Comparison of ENCODE assay signal across 8 cellular contexts in the genomic region with DNA sequence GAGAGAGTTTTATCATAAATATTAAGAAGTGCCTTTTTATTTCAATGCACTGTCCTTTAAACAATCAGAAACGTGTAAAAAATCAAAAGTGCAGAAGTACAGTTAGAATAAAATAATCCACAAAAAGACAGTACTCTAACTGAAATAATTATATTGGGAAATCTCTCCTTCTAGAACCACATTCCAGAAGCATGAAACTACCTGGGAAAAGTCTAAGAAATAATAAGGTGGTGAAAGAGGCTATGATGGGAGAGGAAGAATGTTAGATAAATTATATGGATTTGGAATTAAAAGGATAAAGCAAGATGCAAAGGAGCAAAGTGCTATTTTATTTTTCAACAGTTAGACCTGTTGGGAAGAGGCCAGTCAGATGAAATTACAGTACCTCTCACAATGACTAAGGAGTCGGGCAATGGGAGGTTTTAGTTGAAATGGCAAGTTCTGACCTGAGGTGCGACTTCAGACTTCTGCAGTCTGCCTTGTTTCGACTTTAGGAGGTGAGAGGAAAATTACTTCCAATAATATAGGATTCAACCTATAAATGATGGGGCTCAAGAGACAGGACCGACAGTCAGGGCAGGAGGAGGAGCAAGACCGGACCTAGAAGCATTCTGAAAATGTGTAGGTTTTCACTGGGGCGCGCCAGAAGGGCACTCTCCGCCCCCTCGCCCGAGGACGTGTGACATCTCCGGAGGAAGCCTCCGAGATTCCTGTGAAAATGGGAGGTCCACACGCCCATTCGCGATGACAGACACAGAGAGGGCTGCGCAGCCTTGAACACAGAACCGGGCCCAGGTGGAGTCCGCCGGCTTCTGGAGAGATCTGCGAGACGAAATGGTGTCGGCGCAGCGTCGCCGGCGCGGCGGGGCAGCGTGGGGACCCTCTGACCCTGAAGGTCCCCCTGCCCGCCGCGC. TPM values are rescaled to one million over a fixed set of nuclear protein-coding genes. Genes with fewer than 3 reads are reported as not detected.
DNase-seq lines count a peak whose midpoint lies in the region; ATAC-seq lines count a peak whose summit lies in the region.

No MANE protein-coding gene starts in this region.

- no peaks in the 10 kb centered on the region for H3K9me3 ChIP-seq in HUES6 (ENCODE audit: control insufficient read depth, insufficient read depth, low read depth, low read length)

- peak overlapping the region; percentile 72 for H3K9ac ChIP-seq in HUES6 (ENCODE audit: low read length)

- peak; percentile 37 for ATAC-seq in GM21528 (IDR thresholded peaks at IDR 0.05; ENCODE audit: low FRiP score, unreplicated experiment)
- ATAC-seq in left lobe of liver: peak; percentile 25

- DNase-seq in ELR (ENCODE audit: low read depth): peak; percentile 89
- DNase-seq in UCSD-AML1 (lab: John Stamatoyannopoulos, UW; ENCODE audit: unreplicated experiment): peak; percentile 73
- DNase-seq in left lobe of liver (ENCODE audit: low spot score): no peak
- DNase-seq in stimulated activated CD4-positive, alpha-beta T cell treated with anti-CD3 and anti-CD28 coated beads, Interleukin-4, amount 100 ng/mL, for 1 hour: peak; percentile 22
- DNase-seq in NCI-H1930 (lab: John Stamatoyannopoulos, UW): no peak

- peak overlapping the region; percentile 89 for H3K4me3 ChIP-seq in HUES6 (ENCODE audit: low read depth, low read length)

- peaks cover 4% of the 10 kb centered on the region; the same call in 1 of the 2 replicates for H3K4me1 ChIP-seq in HUES6 (ENCODE audit: control insufficient read depth, insufficient read depth, low read length)

- peaks cover 11% of the 10 kb centered on the region for H3K27me3 ChIP-seq in HUES6 (ENCODE audit: control insufficient read depth, insufficient read depth, low read length)

- no peak overlapping the region for H3K27ac ChIP-seq in HUES6 (ENCODE audit: low read depth, low read length)
- H3K27ac ChIP-seq in cingulate gyrus (ENCODE audit: low read depth, low read length): peak overlapping the region; percentile 73

- no peaks in the 10 kb centered on the region for H3K36me3 ChIP-seq in HUES6 (ENCODE audit: control insufficient read depth, insufficient read depth, low read length)

RNA-seq across cellular contexts. Expression of a gene that starts 0.7 kb away (rescaled TPM):
- total RNA-seq in left lobe of liver: 3.9 TPM

Comparison
In these comparisons a context has a peak if more than half of its experiments do, and no peak if none do; other contexts are left out.
1. DNase-seq: peak in ELR (single experiment), UCSD-AML1 (single experiment) and stimulated activated CD4-positive, alpha-beta T cell treated with anti-CD3 and anti-CD28 coated beads, Interleukin-4, amount 100 ng/mL, for 1 hour (single experiment); none in left lobe of liver (single experiment) and NCI-H1930 (0 of 2).